ENCODE assay signal across 8 cellular contexts in genomic region chr11:72787262-72788104, GRCh38. TPM values are rescaled to one million over a fixed set of nuclear protein-coding genes. Genes with fewer than 3 reads are reported as not detected.
DNase-seq lines count a peak whose midpoint lies in the region; ATAC-seq lines count a peak whose summit lies in the region.

No MANE protein-coding gene starts in this region.

- H3K23ac ChIP-seq in neuronal stem cell (ENCODE audit: low read depth, low read length, poor library complexity), result peak overlapping the region; percentile 10

- no peak overlapping the region for H3K14ac ChIP-seq in neuronal stem cell (ENCODE audit: low read length)

- no peak overlapping the region for H3K18ac ChIP-seq in neuronal stem cell (ENCODE audit: low read length)

- no peak overlapping the region for H3K4me3 ChIP-seq in neuronal stem cell (ENCODE audit: low read length in 2 of 2)

- peaks cover 1% of the 10 kb centered on the region for H3K79me1 ChIP-seq in neuronal stem cell (ENCODE audit: low read depth, low read length)

- no peak overlapping the region for H3K4me2 ChIP-seq in neuronal stem cell (ENCODE audit: insufficient read depth, low read length, poor library complexity, severe bottlenecking)

- no peak overlapping the region for H3K27ac Mint-ChIP-seq in activated CD4-positive, alpha-beta T cell treated with anti-CD3 and anti-CD28 coated beads for 36 hours
- peak overlapping the region; percentile 68 for H3K27ac Mint-ChIP-seq in activated naive CD8-positive, alpha-beta T cell treated with anti-CD3 and anti-CD28 coated beads, Interleukin-2, amount 50 U/mL, for 24 hours

- no peak overlapping the region for H4K91ac ChIP-seq in neuronal stem cell (ENCODE audit: low read depth, low read length, poor library complexity)

- peaks cover 15% of the 10 kb centered on the region for H3K4me1 Mint-ChIP-seq in activated CD4-positive, alpha-beta T cell treated with anti-CD3 and anti-CD28 coated beads for 36 hours
- H3K4me1 Mint-ChIP-seq in activated naive CD8-positive, alpha-beta T cell treated with anti-CD3 and anti-CD28 coated beads, Interleukin-2, amount 50 U/mL, for 24 hours, result peaks cover 20% of the 10 kb centered on the region

- no peaks in the 10 kb centered on the region for H3K9me3 ChIP-seq in neuronal stem cell (replicated peaks in 1 of 2; ENCODE audit: control insufficient read depth in 2 of 2, insufficient read depth in 1 of 2, low read depth in 1 of 2, low read length in 2 of 2)

- no peak overlapping the region for H4K8ac ChIP-seq in neuronal stem cell (ENCODE audit: low read depth, low read length)

- no peak overlapping the region for H3K27ac ChIP-seq in neuronal stem cell (replicated peaks; ENCODE audit: low read length)

- no peaks in the 10 kb centered on the region for H3K27me3 Mint-ChIP-seq in activated CD4-positive, alpha-beta T cell treated with anti-CD3 and anti-CD28 coated beads for 36 hours
- peaks cover 1% of the 10 kb centered on the region for H3K27me3 Mint-ChIP-seq in activated naive CD8-positive, alpha-beta T cell treated with anti-CD3 and anti-CD28 coated beads, Interleukin-2, amount 50 U/mL, for 24 hours

- peak overlapping the region; percentile 84 for H2BK5ac ChIP-seq in neuronal stem cell (ENCODE audit: low read length)

- no peak overlapping the region for H3K9ac ChIP-seq in neuronal stem cell (ENCODE audit: low read depth, low read length, poor library complexity)

- H3K4me1 ChIP-seq in neuronal stem cell (ENCODE audit: control insufficient read depth in 2 of 2, insufficient read depth in 1 of 2, low read depth in 1 of 2, low read length in 2 of 2), result peaks cover 2 to 13% of the 10 kb centered on the region in 2 donors

- no peak overlapping the region for H2BK120ac ChIP-seq in neuronal stem cell (ENCODE audit: low read depth, low read length)

- no peak overlapping the region for H3K4ac ChIP-seq in neuronal stem cell (ENCODE audit: low read length)

- no peak overlapping the region for H2AK5ac ChIP-seq in neuronal stem cell (ENCODE audit: low read depth, low read length)

- intact Hi-C loops in activated CD4-positive, alpha-beta T cell treated with anti-CD3 and anti-CD28 coated beads for 36 hours (cut with DNase I, micrococcal nuclease), result no loop called here
- intact Hi-C loops in posterior cingulate gyrus (cut with DNase I), result no loop called here

- H3K9me3 Mint-ChIP-seq in activated CD4-positive, alpha-beta T cell treated with anti-CD3 and anti-CD28 coated beads for 36 hours (ENCODE audit: low read depth), result no peaks in the 10 kb centered on the region
- no peaks in the 10 kb centered on the region for H3K9me3 Mint-ChIP-seq in activated naive CD8-positive, alpha-beta T cell treated with anti-CD3 and anti-CD28 coated beads, Interleukin-2, amount 50 U/mL, for 24 hours

- peaks cover 0 to 11% (median 0%) of the 10 kb centered on the region in 3 experiments for H3K27me3 ChIP-seq in neuronal stem cell (ENCODE audit: control insufficient read depth in 3 of 3, insufficient read depth in 3 of 3, low read depth in 1 of 3, low read length in 3 of 3)

- peak; percentile 45 for DNase-seq in activated CD4-positive, alpha-beta T cell treated with anti-CD3 and anti-CD28 coated beads for 36 hours
- DNase-seq in activated CD4-positive, alpha-beta T cell treated with anti-CD3 and anti-CD28 coated beads for 4 hours, result no peak
- DNase-seq in MV-4-11 (lab: John Stamatoyannopoulos, UW) (peak; percentile 76), neuronal stem cell (ENCODE audit: low spot score) (no peak), kidney tubule cell (ENCODE audit: low spot score) (no peak), posterior cingulate gyrus (no peak)
- no peak for DNase-seq in activated naive CD8-positive, alpha-beta T cell treated with anti-CD3 and anti-CD28 coated beads, Interleukin-2, amount 50 U/mL, for 24 hours

- H2BK12ac ChIP-seq in neuronal stem cell (ENCODE audit: low read length), result no peak overlapping the region

- no peaks in the 10 kb centered on the region for H3K36me3 Mint-ChIP-seq in activated CD4-positive, alpha-beta T cell treated with anti-CD3 and anti-CD28 coated beads for 36 hours (ENCODE audit: low read depth)
- H3K36me3 Mint-ChIP-seq in activated naive CD8-positive, alpha-beta T cell treated with anti-CD3 and anti-CD28 coated beads, Interleukin-2, amount 50 U/mL, for 24 hours (ENCODE audit: low read depth), result no peaks in the 10 kb centered on the region

- H2BK15ac ChIP-seq in neuronal stem cell (ENCODE audit: low read length), result peak overlapping the region; percentile 5

- ATAC-seq in activated CD4-positive, alpha-beta T cell treated with anti-CD3 and anti-CD28 coated beads for 36 hours, result peak; percentile 61
- peak; percentile 16 for ATAC-seq in activated naive CD8-positive, alpha-beta T cell treated with anti-CD3 and anti-CD28 coated beads, Interleukin-2, amount 50 U/mL, for 24 hours
- ATAC-seq in GM18519 (IDR thresholded peaks at IDR 0.05; ENCODE audit: low FRiP score, unreplicated experiment), result no peak

- peak overlapping the region; percentile 72 for H2AFZ ChIP-seq in neuronal stem cell (ENCODE audit: low read length)

- no CpG with 5 or more reads among the region's 16 CpGs for WGBS in neuronal stem cell (ENCODE audit: extremely low coverage in 2 of 2, insufficient read length in 2 of 2, insufficient replicate concordance in 1 of 2), 2 donors

- CTCF ChIA-PET in activated CD4-positive, alpha-beta T cell treated with anti-CD3 and anti-CD28 coated beads for 36 hours (lab: Charles Lee), result interaction anchor here (0.9 to 1.2 kb wide), 5 partner anchors 11 to 62 kb away, joined by 3 to 7 read pairs (median 3); no protein-coding TSS in a partner anchor

- no peak overlapping the region for H3K4me3 Mint-ChIP-seq in activated CD4-positive, alpha-beta T cell treated with anti-CD3 and anti-CD28 coated beads for 36 hours
- H3K4me3 Mint-ChIP-seq in activated naive CD8-positive, alpha-beta T cell treated with anti-CD3 and anti-CD28 coated beads, Interleukin-2, amount 50 U/mL, for 24 hours, result no peak overlapping the region

- H3K36me3 ChIP-seq in neuronal stem cell (replicated peaks in 1 of 2; ENCODE audit: control insufficient read depth in 2 of 2, insufficient read depth in 2 of 2, low read length in 2 of 2), result no peaks in the 10 kb centered on the region

- POLR2A ChIA-PET in activated CD4-positive, alpha-beta T cell treated with anti-CD3 and anti-CD28 coated beads for 36 hours (lab: Charles Lee), result no interaction called here

RNA-seq across cellular contexts. Expression of gene STARD10, which starts 6.4 kb away (rescaled TPM):
- total RNA-seq in activated CD4-positive, alpha-beta T cell treated with anti-CD3 and anti-CD28 coated beads for 36 hours, result 10 to 100 TPM in 1 of 2 experiments, 1 to 10 TPM in 1; 8.3 to 12.9 TPM
- polyA plus RNA-seq in neuronal stem cell (2013, experiment 1 of 2), result 19.9 TPM
- 17.9 TPM for polyA plus RNA-seq in neuronal stem cell (2013, experiment 2 of 2)

RNA-seq across cellular contexts. Expression of gene ATG16L2, which starts 26.7 kb away (rescaled TPM):
- total RNA-seq in activated CD4-positive, alpha-beta T cell treated with anti-CD3 and anti-CD28 coated beads for 36 hours, result 10 to 100 TPM; 55.3 to 59.4 TPM
- polyA plus RNA-seq in neuronal stem cell (2013, experiment 1 of 2), result 18.3 TPM
- 16.1 TPM for polyA plus RNA-seq in neuronal stem cell (2013, experiment 2 of 2)

RNA-seq across cellular contexts. Expression of gene ARAP1, which starts 35.3 kb away (rescaled TPM):
- total RNA-seq in activated CD4-positive, alpha-beta T cell treated with anti-CD3 and anti-CD28 coated beads for 36 hours, result 10 to 100 TPM; 69.9 to 76.6 TPM
- polyA plus RNA-seq in neuronal stem cell (2013, experiment 1 of 2), result 15.2 TPM
- 15.9 TPM for polyA plus RNA-seq in neuronal stem cell (2013, experiment 2 of 2)

Comparison
In these comparisons a context has a peak if more than half of its experiments do, and no peak if none do; other contexts are left out.
1. DNase-seq: peak in activated CD4-positive, alpha-beta T cell treated with anti-CD3 and anti-CD28 coated beads for 36 hours (single experiment) and MV-4-11 (single experiment); none in activated CD4-positive, alpha-beta T cell treated with anti-CD3 and anti-CD28 coated beads for 4 hours (0 of 2), activated naive CD8-positive, alpha-beta T cell treated with anti-CD3 and anti-CD28 coated beads, Interleukin-2, amount 50 U/mL, for 24 hours (single experiment), neuronal stem cell (single experiment), kidney tubule cell (single experiment) and posterior cingulate gyrus (0 of 10).